In genomic region chr22:37260939-37261338, GRCh38 we compare ENCODE assay signal across 9 cellular contexts. TPM values are rescaled to one million over a fixed set of nuclear protein-coding genes. Genes with fewer than 3 reads are reported as not detected.
DNase-seq lines count a peak whose midpoint lies in the region; ATAC-seq, FAIRE-seq and TF ChIP-seq lines count a peak whose summit lies in the region.
"Had no signal": no experiment of that assay in that cellular context is flagged by ENCODE, and none has a peak within 500 bp of the region (broad histone marks: within the 10 kb centered on the region; RNA-seq: fewer than 3 reads in every experiment).

No MANE protein-coding gene starts in this region.

- intact Hi-C loops in breast epithelium (cut with DNase I; ENCODE audit: low total_unique reads) = no loop called here

- DNase-seq in DMS153 treated with DMSO at 0.1 percent for 48 hours (lab: John Stamatoyannopoulos, UW; ENCODE audit: unreplicated experiment) (peak; percentile 47), DMS153 (lab: John Stamatoyannopoulos, UW) (no peak), M059J (ENCODE audit: low read depth) (peak; percentile 48), breast epithelium (ENCODE audit: low spot score in 2 of 2) (no peak), left lobe of liver (ENCODE audit: low spot score) (no peak)

- no peak overlapping the region for H3K27ac ChIP-seq in breast epithelium

- ATAC-seq in left lobe of liver (peak; percentile 94), GM21447 (IDR thresholded peaks at IDR 0.05; ENCODE audit: unreplicated experiment) (no peak)
- ATAC-seq in stimulated activated memory B cell treated with anti-CD40 and anti-IgM and Interleukin-4, amounts not matched to agents 10 μg/mL and 1 μg/mL and 100 μg/mL, for 72 hours = peak; percentile 72

- H3K4me3 ChIP-seq in breast epithelium = no peak overlapping the region

- no peaks in the 10 kb centered on the region for H3K4me1 ChIP-seq in breast epithelium

- H3K27me3 ChIP-seq in breast epithelium = peaks cover 0 to 36% of the 10 kb centered on the region in 2 donors

- TF ChIP-seq CTCF in breast epithelium (IDR thresholded peaks at IDR 0.05) = peak; percentile 59 to 71 (median 66)

- peaks cover 8 to 11% of the 10 kb centered on the region in 2 donors for H3K9me3 ChIP-seq in breast epithelium

- no peaks in the 10 kb centered on the region for H3K36me3 ChIP-seq in breast epithelium

- no peaks in the 10 kb centered on the region for H3K36me3 Mint-ChIP-seq in stimulated activated memory B cell treated with anti-CD40 and anti-IgM and Interleukin-4, amounts not matched to agents 10 μg/mL and 1 μg/mL and 100 μg/mL, for 72 hours

- FAIRE-seq in TTC549 (lab: Jason Lieb, UNC) = peak; percentile 69

- TF ChIP-seq POLR2A in breast epithelium (IDR thresholded peaks at IDR 0.05) = no peak

- H3K27ac Mint-ChIP-seq in stimulated activated memory B cell treated with anti-CD40 and anti-IgM and Interleukin-4, amounts not matched to agents 10 μg/mL and 1 μg/mL and 100 μg/mL, for 72 hours = peak overlapping the region; percentile 27

- H3K4me1 Mint-ChIP-seq in stimulated activated memory B cell treated with anti-CD40 and anti-IgM and Interleukin-4, amounts not matched to agents 10 μg/mL and 1 μg/mL and 100 μg/mL, for 72 hours = peaks cover 34% of the 10 kb centered on the region

- peaks cover 4% of the 10 kb centered on the region for H3K9me3 Mint-ChIP-seq in stimulated activated memory B cell treated with anti-CD40 and anti-IgM and Interleukin-4, amounts not matched to agents 10 μg/mL and 1 μg/mL and 100 μg/mL, for 72 hours

- H3K4me3 Mint-ChIP-seq in stimulated activated memory B cell treated with anti-CD40 and anti-IgM and Interleukin-4, amounts not matched to agents 10 μg/mL and 1 μg/mL and 100 μg/mL, for 72 hours = no peak overlapping the region

- H3K27me3 Mint-ChIP-seq in stimulated activated memory B cell treated with anti-CD40 and anti-IgM and Interleukin-4, amounts not matched to agents 10 μg/mL and 1 μg/mL and 100 μg/mL, for 72 hours = no peaks in the 10 kb centered on the region

RNA-seq across cellular contexts. Expression of gene RAC2, which starts 16.9 kb away (rescaled TPM):
- total RNA-seq in M059J (2014; rRNA removed; shearing (Covaris generic)) = 3.7 and 5.0 TPM in 2 replicates
- total RNA-seq in breast epithelium (10 to 100 TPM; 10.5 to 12.0 (median 11.5) TPM), left lobe of liver (4.5 TPM)

RNA-seq across cellular contexts. Expression of gene CYTH4, which starts 21.4 kb away (rescaled TPM):
- total RNA-seq in M059J (2014; rRNA removed; shearing (Covaris generic)) = 0.25 and 0.27 TPM in 2 replicates
- total RNA-seq in breast epithelium (10 to 100 TPM in 2 of 3 donors, 1 to 10 TPM in 1; 6.9 to 25.1 (median 10.5) TPM), left lobe of liver (5.2 TPM)

RNA-seq across cellular contexts. Expression of gene SSTR3, which starts 48.7 kb away (rescaled TPM):
- not detected in 2 replicates for total RNA-seq in M059J (2014; rRNA removed; shearing (Covaris generic))
- total RNA-seq in breast epithelium = not detected
- not detected for total RNA-seq in left lobe of liver
- total RNA-seq: dermis microvascular lymphatic vessel endothelial cell had no signal

Comparison
In these comparisons a context has a peak if more than half of its experiments do, and no peak if none do; other contexts are left out.
1. DNase-seq: peak in DMS153 treated with DMSO at 0.1 percent for 48 hours (single experiment) and M059J (single experiment); none in DMS153 (single experiment), breast epithelium (0 of 2) and left lobe of liver (single experiment).